ENCODE assay signal across 8 cellular contexts in the genomic region with DNA sequence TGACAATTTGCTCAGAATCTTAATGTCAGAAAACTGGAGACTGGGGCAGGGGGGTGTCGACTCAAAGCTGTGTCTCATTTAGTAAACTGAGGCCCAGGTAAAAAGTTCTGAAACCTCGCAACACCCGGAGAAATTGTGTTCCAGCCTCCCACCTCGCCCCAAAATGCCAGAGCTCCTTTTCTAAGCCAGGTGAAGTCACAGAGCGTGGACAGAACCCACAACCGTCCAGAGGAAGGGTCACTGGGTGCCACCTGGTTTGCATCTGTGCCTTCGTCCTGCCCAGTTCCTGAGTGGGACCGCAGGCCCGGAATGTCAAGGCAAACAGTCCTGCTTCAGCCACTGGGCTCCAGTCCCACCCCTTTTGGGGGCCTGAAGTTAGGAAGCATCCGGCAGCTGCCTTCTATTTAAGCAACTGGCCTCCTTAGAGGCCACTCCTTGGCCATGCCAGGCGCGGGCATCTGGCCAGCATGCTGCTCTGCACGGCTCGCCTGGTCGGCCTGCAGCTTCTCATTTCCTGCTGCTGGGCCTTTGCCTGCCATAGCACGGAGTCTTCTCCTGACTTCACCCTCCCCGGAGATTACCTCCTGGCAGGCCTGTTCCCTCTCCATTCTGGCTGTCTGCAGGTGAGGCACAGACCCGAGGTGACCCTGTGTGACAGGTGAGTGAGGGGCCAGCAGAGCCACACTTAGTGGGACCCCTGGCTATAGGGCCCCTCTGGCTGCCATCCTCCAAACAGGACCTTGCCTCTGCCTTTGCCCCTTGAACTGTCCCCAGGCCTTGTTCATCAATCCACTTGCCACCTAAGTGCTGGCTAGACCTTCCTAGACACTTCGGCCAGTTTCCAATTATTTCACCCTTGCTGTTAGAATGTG. TPM values are rescaled to one million over a fixed set of nuclear protein-coding genes. Genes with fewer than 3 reads are reported as not detected.
A peak's percentile ranks its signal among the peaks of the same experiment; 100 is the strongest.
DNase-seq lines count a peak whose midpoint lies in the region; ATAC-seq and TF ChIP-seq lines count a peak whose summit lies in the region.

A gene (plus strand): TSS at position 401 of the 872 bp plus-strand sequence. CDS start 67 bp downstream, at position 468.

- peaks cover 19% of the 10 kb centered on the region for H3K4me1 Mint-ChIP-seq in activated CD4-positive, alpha-beta T cell treated with anti-CD3 and anti-CD28 coated beads for 36 hours

- H3K36me3 Mint-ChIP-seq in activated CD4-positive, alpha-beta T cell treated with anti-CD3 and anti-CD28 coated beads for 36 hours (ENCODE audit: low read depth) = peaks cover 5% of the 10 kb centered on the region

- CTCF ChIA-PET in activated CD4-positive, alpha-beta T cell treated with anti-CD3 and anti-CD28 coated beads for 36 hours (lab: Charles Lee) = interaction anchor here (0.7 to 3.5 kb wide), 12 partner anchors 12 to 358 kb away, joined by 3 to 21 read pairs (median 4); a partner anchor contains a TSS

- H3K27ac ChIP-seq in ascending aorta (peak within 1 kb of the TSS; percentile 66 to 70), skin epidermis (peak within 1 kb of the TSS; percentile 40 to 96 (median 92))

- ATAC-seq in activated CD4-positive, alpha-beta T cell treated with anti-CD3 and anti-CD28 coated beads for 36 hours = no peak
- no peak for ATAC-seq in GM18498 (IDR thresholded peaks at IDR 0.05; ENCODE audit: unreplicated experiment)

- POLR2A ChIA-PET in activated CD4-positive, alpha-beta T cell treated with anti-CD3 and anti-CD28 coated beads for 36 hours (lab: Charles Lee) = no interaction called here

- intact Hi-C loops in activated CD4-positive, alpha-beta T cell treated with anti-CD3 and anti-CD28 coated beads for 36 hours (cut with DNase I, micrococcal nuclease) = loop anchor here (1.0 to 10.0 kb wide), 15 partner anchors 24 to 356 kb away; a partner anchor contains a TSS
- intact Hi-C loops in ascending aorta (cut with DNase I) (loop anchor here (1.0 to 10.0 kb wide), 9 partner anchors 24 to 160 kb away; a partner anchor contains a TSS), posterior vena cava (cut with DNase I) (loop anchor here in 1 of 2 donors (10.0 kb wide), 1 partner anchor 80 kb away; no protein-coding TSS in a partner anchor)

- no peak for DNase-seq in activated CD4-positive, alpha-beta T cell treated with anti-CD3 and anti-CD28 coated beads for 36 hours
- no peak for DNase-seq in activated CD4-positive, alpha-beta T cell treated with anti-CD3 and anti-CD28 coated beads, Interleukin-2, amount 50 U/mL, for 4 hours
- DNase-seq in ascending aorta (ENCODE audit: low spot score in 2 of 2) = peak in 1 of 2 donors; percentile 80
- DNase-seq in posterior vena cava (ENCODE audit: low spot score) = no peak
- DNase-seq in NCI-H187 (lab: John Stamatoyannopoulos, UW) = no peak

- H3K4me3 Mint-ChIP-seq in activated CD4-positive, alpha-beta T cell treated with anti-CD3 and anti-CD28 coated beads for 36 hours = peak within 1 kb of the TSS; percentile 82

- H3K36me3 ChIP-seq in ascending aorta = peaks cover 2 to 6% of the 10 kb centered on the region in 2 donors

- H3K4me3 ChIP-seq in ascending aorta (peak within 1 kb of the TSS; percentile 65 to 98), iPS-11a (ENCODE audit: low read depth, low read length) (peak within 1 kb of the TSS; percentile 97), skin epidermis (peak within 1 kb of the TSS; percentile 93 to 100 (median 98))

- no peak for TF ChIP-seq CTCF in ascending aorta (IDR thresholded peaks at IDR 0.05)

- H3K27ac Mint-ChIP-seq in activated CD4-positive, alpha-beta T cell treated with anti-CD3 and anti-CD28 coated beads for 36 hours = peak within 1 kb of the TSS; percentile 31

- no peaks in the 10 kb centered on the region for H3K9me3 ChIP-seq in ascending aorta

- peaks cover 9 to 20% of the 10 kb centered on the region in 2 donors for H3K4me1 ChIP-seq in ascending aorta

- no peaks in the 10 kb centered on the region for H3K9me3 Mint-ChIP-seq in activated CD4-positive, alpha-beta T cell treated with anti-CD3 and anti-CD28 coated beads for 36 hours (ENCODE audit: low read depth)

- no peaks in the 10 kb centered on the region for H3K27me3 ChIP-seq in ascending aorta

- H3K27me3 Mint-ChIP-seq in activated CD4-positive, alpha-beta T cell treated with anti-CD3 and anti-CD28 coated beads for 36 hours = no peaks in the 10 kb centered on the region

RNA-seq across cellular contexts. Expression of the gene that starts here (rescaled TPM):
- under 1 TPM in 1 of 2 experiments, not detected in 1; 0.07 TPM for total RNA-seq in activated CD4-positive, alpha-beta T cell treated with anti-CD3 and anti-CD28 coated beads for 36 hours
- not detected for total RNA-seq in ascending aorta
- total RNA-seq in posterior vena cava = not detected
